Comparison of ENCODE assay signal across 19 cellular contexts in the genomic region with DNA sequence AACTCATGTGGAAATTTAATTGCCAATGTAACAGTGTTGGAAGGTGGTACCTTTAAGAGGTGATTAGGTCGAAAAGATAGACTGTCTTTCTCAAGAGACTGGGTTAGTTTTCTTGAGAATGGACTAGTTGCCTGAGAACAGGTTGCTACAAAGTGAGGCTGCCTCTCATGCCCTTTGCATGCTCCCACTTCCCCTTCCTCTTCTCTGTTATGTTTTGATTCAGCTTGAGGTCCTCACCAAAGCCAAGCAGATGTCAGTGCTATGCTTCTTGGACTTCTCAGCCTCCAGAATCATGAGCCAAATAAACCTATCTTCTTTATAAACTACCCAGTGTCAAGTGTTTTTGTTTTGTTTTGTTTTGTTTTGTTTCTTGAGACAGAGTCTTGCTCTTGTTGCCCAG.
DNase-seq lines count a peak whose midpoint lies in the region; ATAC-seq and TF ChIP-seq lines count a peak whose summit lies in the region.
"Had no signal": no experiment of that assay in that cellular context is flagged by ENCODE, and none has a peak within 500 bp of the region (broad histone marks: within the 10 kb centered on the region; RNA-seq: fewer than 3 reads in every experiment).

No MANE protein-coding gene starts in this region.

- no peak overlapping the region for H3K9ac ChIP-seq in BLaER1

- no peak overlapping the region for H3K4me3 Mint-ChIP-seq in T-cell

- peaks cover 7% of the 10 kb centered on the region; the same call in 1 of the 2 replicates for H3K36me3 ChIP-seq in BLaER1
- H3K36me3 ChIP-seq: gastroesophageal sphincter, left ventricle myocardium inferior, sigmoid colon had no signal

- no peaks in the 10 kb centered on the region for H4K20me1 ChIP-seq in BLaER1

- DNase-seq in GM13977 (ENCODE audit: low spot score) (peak; percentile 18), KBM-7 (peak; percentile 31), T-cell (no peak), hippocampal formation (lab: John Stamatoyannopoulos, UW) (no peak), activated gamma-delta T cell (lab: John Stamatoyannopoulos, UW) (no peak), GM19238 (ENCODE audit: insufficient read length, low spot score) (no peak)
- DNase-seq: activated gamma-delta T cell treated with Interleukin-2 at 50 U/mL for 16 hours; cortex of kidney; left ventricle myocardium inferior; NCI-H2029; NCI-H510A treated with DMSO at 0.1 percent for 48 hours; sigmoid colon; stimulated activated CD4-positive, alpha-beta T cell treated with anti-CD3 and anti-CD28 coated beads, Interleukin-1b, Interleukin-23, amount 100 ng/mL, for 48 hours; testis had no signal

- H3K4me1 Mint-ChIP-seq in T-cell = peaks cover 38 to 54% (median 39%) of the 10 kb centered on the region in 3 donors

- peak overlapping the region; percentile 6 to 12 for H3K27ac Mint-ChIP-seq in T-cell

- ATAC-seq in T-cell (replicated peaks in 1 of 4) (no peak), GM21447 (IDR thresholded peaks at IDR 0.05; ENCODE audit: unreplicated experiment) (no peak)
- ATAC-seq: gastroesophageal sphincter had no signal

- H3K4me3 ChIP-seq in BLaER1 = peak overlapping the region; percentile 46
- H3K4me3 ChIP-seq: gastroesophageal sphincter, left ventricle myocardium inferior, sigmoid colon, testis had no signal

- H3K27me3 ChIP-seq in BLaER1 = no peaks in the 10 kb centered on the region
- H3K27me3 ChIP-seq: sigmoid colon, testis had no signal

- H3K27ac ChIP-seq in BLaER1 = peak overlapping the region; percentile 77
- H3K27ac ChIP-seq: epithelial cell of prostate, gastroesophageal sphincter, left ventricle myocardium inferior, sigmoid colon, testis, VCaP had no signal

- H3K27me3 Mint-ChIP-seq in T-cell = no peaks in the 10 kb centered on the region

- H3K9me3 ChIP-seq in BLaER1 = peaks cover 27% of the 10 kb centered on the region
- H3K9me3 ChIP-seq: testis had no signal

- H3K4me1 ChIP-seq in BLaER1 = peaks cover 99% of the 10 kb centered on the region
- H3K4me1 ChIP-seq: gastroesophageal sphincter, left ventricle myocardium inferior, sigmoid colon, testis had no signal

- peak overlapping the region; percentile 92 for H3K4me2 ChIP-seq in BLaER1

- H3K9me3 Mint-ChIP-seq in T-cell = peaks cover 7 to 12% (median 9%) of the 10 kb centered on the region in 3 donors

- in situ Hi-C loops in GM13977 (cut with MboI; ENCODE audit: low pct_unique_long_range_greater_than_20kb, low sequenced_read_pairs, unreplicated experiment) (no loop called here), KBM-7 (cut with MboI; ENCODE audit: low pct_unique_long_range_greater_than_20kb, low sequenced_read_pairs) (no loop called here)

- peaks cover 4% of the 10 kb centered on the region for H3K36me3 Mint-ChIP-seq in T-cell

- CTCF ChIA-PET in T-cell (lab: Charles Lee) = no interaction called here

- TF ChIP-seq CTCF in GM13977 (IDR thresholded peaks at IDR 0.05; ENCODE audit: extremely low read depth, insufficient read depth, missing control alignments) = no peak

- POLR2A ChIA-PET in T-cell (lab: Charles Lee) = no interaction called here

Comparison
In these comparisons a context has a peak if more than half of its experiments do, and no peak if none do; other contexts are left out.
1. DNase-seq: peak in GM13977 (single experiment) and KBM-7 (single experiment); none in T-cell (0 of 34), hippocampal formation (0 of 2), activated gamma-delta T cell (single experiment) and GM19238 (single experiment).